In genomic region chr4:56301181-56302076, GRCh38 we compare ENCODE assay signal across 9 cellular contexts.
DNase-seq lines count a peak whose midpoint lies in the region; ATAC-seq and TF ChIP-seq lines count a peak whose summit lies in the region.
"Had no signal": no experiment of that assay in that cellular context is flagged by ENCODE, and none has a peak within 500 bp of the region (broad histone marks: within the 10 kb centered on the region; RNA-seq: fewer than 3 reads in every experiment).

No MANE protein-coding gene starts in this region.

- H3K4me1 Mint-ChIP-seq in Caco-2 (ENCODE audit: low read depth, unreplicated experiment) (peaks cover 13% of the 10 kb centered on the region), mesothelial cell of epicardium (peaks cover 9% of the 10 kb centered on the region)
- H3K4me1 Mint-ChIP-seq in activated CD4-positive, alpha-beta memory T cell treated with anti-CD3 and anti-CD28 coated beads, Interleukin-2, amount 10 ng/mL, durations not matched to agents 7 days and 5 days, result peaks cover 10% of the 10 kb centered on the region
- H3K4me1 Mint-ChIP-seq in effector memory CD8-positive, alpha-beta T cell (ENCODE audit: low read depth in 2 of 2), result peaks cover 5 to 7% of the 10 kb centered on the region in 2 donors

- H3K4me3 Mint-ChIP-seq in Caco-2 (ENCODE audit: unreplicated experiment) (no peak overlapping the region), mesothelial cell of epicardium (peak overlapping the region; percentile 3)
- H3K4me3 Mint-ChIP-seq in activated CD4-positive, alpha-beta memory T cell treated with anti-CD3 and anti-CD28 coated beads, Interleukin-2, amount 10 ng/mL, durations not matched to agents 7 days and 5 days, result peak overlapping the region; percentile 19
- H3K4me3 Mint-ChIP-seq in effector memory CD8-positive, alpha-beta T cell, result no peak overlapping the region
- H3K4me3 Mint-ChIP-seq: dendritic cell treated with granulocyte-macrophage colony-stimulating factor and Interleukin-4, amounts not matched to agents 40 ng/mL and 50 ng/mL, for 4 days had no signal

- H3K36me3 Mint-ChIP-seq in Caco-2 (ENCODE audit: insufficient read depth, unreplicated experiment), result peaks cover 10% of the 10 kb centered on the region
- no peaks in the 10 kb centered on the region for H3K36me3 Mint-ChIP-seq in activated CD4-positive, alpha-beta memory T cell treated with anti-CD3 and anti-CD28 coated beads, Interleukin-2, amount 10 ng/mL, durations not matched to agents 7 days and 5 days (ENCODE audit: low read depth)
- H3K36me3 Mint-ChIP-seq in effector memory CD8-positive, alpha-beta T cell (ENCODE audit: insufficient read depth), result peaks cover 2% of the 10 kb centered on the region
- H3K36me3 Mint-ChIP-seq in mesothelial cell of epicardium, result no peaks in the 10 kb centered on the region

- H3K4me1 ChIP-seq in Caco-2, result peaks cover 22% of the 10 kb centered on the region

- H3K9me3 Mint-ChIP-seq in Caco-2 (ENCODE audit: unreplicated experiment) (no peaks in the 10 kb centered on the region), mesothelial cell of epicardium (no peaks in the 10 kb centered on the region)
- H3K9me3 Mint-ChIP-seq in activated CD4-positive, alpha-beta memory T cell treated with anti-CD3 and anti-CD28 coated beads, Interleukin-2, amount 10 ng/mL, durations not matched to agents 7 days and 5 days, result no peaks in the 10 kb centered on the region
- H3K9me3 Mint-ChIP-seq in effector memory CD8-positive, alpha-beta T cell, result no peaks in the 10 kb centered on the region
- H3K9me3 Mint-ChIP-seq: dendritic cell treated with granulocyte-macrophage colony-stimulating factor and Interleukin-4, amounts not matched to agents 40 ng/mL and 50 ng/mL, for 4 days had no signal

- H3K27me3 Mint-ChIP-seq in Caco-2 (ENCODE audit: insufficient read depth, unreplicated experiment), result no peaks in the 10 kb centered on the region
- H3K27me3 Mint-ChIP-seq in activated CD4-positive, alpha-beta memory T cell treated with anti-CD3 and anti-CD28 coated beads, Interleukin-2, amount 10 ng/mL, durations not matched to agents 7 days and 5 days, result no peaks in the 10 kb centered on the region
- peaks cover 0 to 6% of the 10 kb centered on the region in 2 donors for H3K27me3 Mint-ChIP-seq in effector memory CD8-positive, alpha-beta T cell
- no peaks in the 10 kb centered on the region for H3K27me3 Mint-ChIP-seq in mesothelial cell of epicardium (ENCODE audit: low read depth)
- H3K27me3 Mint-ChIP-seq: dendritic cell treated with granulocyte-macrophage colony-stimulating factor and Interleukin-4, amounts not matched to agents 40 ng/mL and 50 ng/mL, for 4 days had no signal

- BruUV-seq in Caco-2 (replicated peaks; lab: Mats Ljungman, UMichigan), result no TSS peak

- TF ChIP-seq CTCF in Caco-2 (IDR thresholded peaks at IDR 0.05; ENCODE audit: insufficient read depth in 1 of 2, low read depth in 1 of 2, low read length in 1 of 2, severe bottlenecking in 1 of 2, unreplicated experiment in 1 of 2) (peak; percentile 92), mesothelial cell of epicardium (IDR thresholded peaks at IDR 0.05; ENCODE audit: unreplicated experiment) (peak; percentile 71)

- intact Hi-C loops in Caco-2 (cut with micrococcal nuclease; ENCODE audit: unreplicated experiment), result loop anchor here (1.0 to 5.0 kb wide), 5 partner anchors 60 to 353 kb away; partner anchors contain the start of gene CEP135

- no peak overlapping the region for H3K4me3 ChIP-seq in Caco-2 (ENCODE audit: low read depth, low read length)

- H3K27me3 ChIP-seq in Caco-2 (replicated peaks; ENCODE audit: control insufficient read depth, insufficient read depth, low read length), result no peaks in the 10 kb centered on the region

- peak overlapping the region; percentile 28 for H3K27ac Mint-ChIP-seq in Caco-2 (ENCODE audit: unreplicated experiment)
- no peak overlapping the region for H3K27ac Mint-ChIP-seq in activated CD4-positive, alpha-beta memory T cell treated with anti-CD3 and anti-CD28 coated beads, Interleukin-2, amount 10 ng/mL, durations not matched to agents 7 days and 5 days
- H3K27ac Mint-ChIP-seq in effector memory CD8-positive, alpha-beta T cell, result no peak overlapping the region
- H3K27ac Mint-ChIP-seq in mesothelial cell of epicardium, result peak overlapping the region; percentile 87
- H3K27ac Mint-ChIP-seq: dendritic cell treated with granulocyte-macrophage colony-stimulating factor and Interleukin-4, amounts not matched to agents 40 ng/mL and 50 ng/mL, for 4 days had no signal

- CTCF ChIA-PET in Caco-2 (lab: Charles Lee), result no interaction called here
- CTCF ChIA-PET in activated CD4-positive, alpha-beta memory T cell treated with anti-CD3 and anti-CD28 coated beads, Interleukin-2, amount 10 ng/mL, durations not matched to agents 7 days and 5 days (lab: Charles Lee), result interaction anchor here (0.9 to 1.7 kb wide), 7 partner anchors 86 to 653 kb away, joined by 3 to 4 read pairs (median 3); partner anchors contain the start of gene AASDH

- H3K36me3 ChIP-seq in Caco-2 (ENCODE audit: control insufficient read depth, insufficient read depth, low read length), result no peaks in the 10 kb centered on the region

- POLR2A ChIA-PET in Caco-2 (lab: Charles Lee), result no interaction called here
- POLR2A ChIA-PET in activated CD4-positive, alpha-beta memory T cell treated with anti-CD3 and anti-CD28 coated beads, Interleukin-2, amount 10 ng/mL, durations not matched to agents 7 days and 5 days (lab: Charles Lee), result interaction anchor here (1.1 kb wide), 1 partner anchor 352 kb away, joined by 3 read pairs; the partner anchor contains the start of gene CEP135

- DNase-seq in Caco-2 (peak; percentile 81 to 82), NCI-H774 (lab: John Stamatoyannopoulos, UW) (peak; percentile 42), mesothelial cell of epicardium (ENCODE audit: low spot score in 2 of 2, unreplicated experiment in 2 of 2) (peak; percentile 53 to 83)
- peak; percentile 71 for DNase-seq in activated CD4-positive, alpha-beta memory T cell treated with anti-CD3 and anti-CD28 coated beads, Interleukin-2, amount 10 ng/mL, durations not matched to agents 7 days and 5 days
- peak; percentile 21 to 44 (median 35) for DNase-seq in effector memory CD8-positive, alpha-beta T cell
- peak; percentile 4 to 8 for DNase-seq in stimulated activated CD8-positive, alpha-beta memory T cell treated with anti-CD3 and anti-CD28 coated beads, Interleukin-4, amount 100 ng/mL, for 4 hours (ENCODE audit: low read depth in 2 of 2, low spot score in 1 of 2)

- no peaks in the 10 kb centered on the region for H3K9me3 ChIP-seq in Caco-2

- ATAC-seq in GM19463 (IDR thresholded peaks at IDR 0.05; ENCODE audit: unreplicated experiment) (peak; percentile 96), HG03571 (IDR thresholded peaks at IDR 0.05; ENCODE audit: unreplicated experiment) (peak; percentile 88)
- ATAC-seq in effector memory CD8-positive, alpha-beta T cell (replicated peaks), result peak; percentile 85

Comparison
In these comparisons a context has a peak if more than half of its experiments do, and no peak if none do; other contexts are left out.
1. DNase-seq: peak in every context shown above with its lines; median percentile 82 in Caco-2; 71 in activated CD4-positive, alpha-beta memory T cell treated with anti-CD3 and anti-CD28 coated beads, Interleukin-2, amount 10 ng/mL, durations not matched to agents 7 days and 5 days; 68 in mesothelial cell of epicardium; 42 in NCI-H774; 35 in effector memory CD8-positive, alpha-beta T cell; 6 in stimulated activated CD8-positive, alpha-beta memory T cell treated with anti-CD3 and anti-CD28 coated beads, Interleukin-4, amount 100 ng/mL, for 4 hours.
2. H3K27ac Mint-ChIP-seq: peak in Caco-2 (single experiment) and mesothelial cell of epicardium (single experiment); none in activated CD4-positive, alpha-beta memory T cell treated with anti-CD3 and anti-CD28 coated beads, Interleukin-2, amount 10 ng/mL, durations not matched to agents 7 days and 5 days (single experiment) and effector memory CD8-positive, alpha-beta T cell (0 of 2).
3. H3K4me3 Mint-ChIP-seq: peak in activated CD4-positive, alpha-beta memory T cell treated with anti-CD3 and anti-CD28 coated beads, Interleukin-2, amount 10 ng/mL, durations not matched to agents 7 days and 5 days (single experiment) and mesothelial cell of epicardium (single experiment); none in Caco-2 (single experiment) and effector memory CD8-positive, alpha-beta T cell (0 of 2).
4. Peak in every context shown above with its lines, with median percentiles within 50 percentile points of each other: ATAC-seq.